In the genomic region with DNA sequence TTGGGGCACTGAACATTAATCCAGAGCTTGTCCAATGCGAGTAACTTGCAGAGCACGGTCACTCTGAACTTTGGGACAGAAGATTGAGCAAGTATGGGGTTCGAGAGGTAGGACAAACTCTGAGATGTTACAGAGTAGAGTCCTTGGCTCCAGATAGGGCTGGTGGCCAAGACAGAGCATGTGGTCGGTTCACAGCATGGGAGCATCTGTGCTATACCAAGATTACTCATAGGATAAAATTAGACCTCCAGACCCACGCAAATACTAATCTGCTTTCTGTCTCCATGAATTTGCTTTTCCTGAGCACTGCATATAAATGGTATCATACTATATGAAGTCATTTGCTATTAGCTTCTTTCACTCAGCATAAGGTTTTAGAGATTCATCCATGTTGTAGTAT, we compare ENCODE assay signal across 21 cellular contexts.
"Had no signal": no experiment of that assay in that cellular context is flagged by ENCODE, and none has a peak within 500 bp of the region (broad histone marks: within the 10 kb centered on the region; RNA-seq: fewer than 3 reads in every experiment).

No MANE protein-coding gene starts in this region.

- H3K4me1 ChIP-seq: gastrocnemius medialis, lower lobe of right lung, upper lobe of right lung had no signal

- DNase-seq: activated CD4-positive, alpha-beta memory T cell treated with anti-CD3 and anti-CD28 coated beads, Interleukin-2, amount 10 ng/mL, durations not matched to agents 7 days and 5 days; activated CD4-positive, alpha-beta T cell treated with anti-CD3 and anti-CD28 coated beads, Interleukin-2, amount 10 ng/mL, durations not matched to agents 24 days and 14 days; activated CD8-positive, alpha-beta memory T cell treated with anti-CD3 and anti-CD28 coated beads, Interleukin-2, amount 10 ng/mL, durations not matched to agents 7 days and 5 days; activated effector memory CD4-positive, alpha-beta T cell treated with anti-CD3 and anti-CD28 coated beads, Interleukin-2, amount 50 U/mL, for 16 hours; activated naive CD4-positive, alpha-beta T cell treated with anti-CD3 and anti-CD28 coated beads, Interleukin-2, amount 10 ng/mL, durations not matched to agents 7 days and 5 days; activated T-cell treated with anti-CD3 and anti-CD28 coated beads for 4 hours; dermis blood vessel endothelial cell; effector CD8-positive, alpha-beta T cell; erythroblast; gastrocnemius medialis; head of caudate nucleus; left colon; lower lobe of right lung; mesendoderm; mucosa of descending colon; naive B cell; occipital lobe; stimulated activated CD4-positive, alpha-beta T cell treated with anti-CD3 and anti-CD28 coated beads, Interleukin-4, amount 100 ng/mL, for 24 hours; stimulated activated naive CD8-positive, alpha-beta T cell treated with anti-CD3 and anti-CD28 coated beads, Interleukin-15, Interleukin-2, amounts not matched to agents 100 U/mL and 50 U/mL, for 24 hours; upper lobe of right lung had no signal

- H3K9me3 Mint-ChIP-seq: activated CD4-positive, alpha-beta memory T cell treated with anti-CD3 and anti-CD28 coated beads, Interleukin-2, amount 10 ng/mL, durations not matched to agents 7 days and 5 days; activated CD4-positive, alpha-beta T cell treated with anti-CD3 and anti-CD28 coated beads, Interleukin-2, amount 10 ng/mL, durations not matched to agents 24 days and 14 days; activated naive CD4-positive, alpha-beta T cell treated with anti-CD3 and anti-CD28 coated beads, Interleukin-2, amount 10 ng/mL, durations not matched to agents 7 days and 5 days; brain; naive B cell had no signal

- H3K4me1 Mint-ChIP-seq: activated CD4-positive, alpha-beta memory T cell treated with anti-CD3 and anti-CD28 coated beads, Interleukin-2, amount 10 ng/mL, durations not matched to agents 7 days and 5 days; activated CD4-positive, alpha-beta T cell treated with anti-CD3 and anti-CD28 coated beads, Interleukin-2, amount 10 ng/mL, durations not matched to agents 24 days and 14 days; activated CD8-positive, alpha-beta memory T cell treated with anti-CD3 and anti-CD28 coated beads, Interleukin-2, amount 10 ng/mL, durations not matched to agents 7 days and 5 days; activated naive CD4-positive, alpha-beta T cell treated with anti-CD3 and anti-CD28 coated beads, Interleukin-2, amount 10 ng/mL, durations not matched to agents 7 days and 5 days; brain; naive B cell had no signal

- H3K4me3 ChIP-seq: gastrocnemius medialis, lower lobe of right lung, mucosa of descending colon, upper lobe of right lung had no signal

- H3K36me3 Mint-ChIP-seq: activated CD8-positive, alpha-beta memory T cell treated with anti-CD3 and anti-CD28 coated beads, Interleukin-2, amount 10 ng/mL, durations not matched to agents 7 days and 5 days; activated naive CD4-positive, alpha-beta T cell treated with anti-CD3 and anti-CD28 coated beads, Interleukin-2, amount 10 ng/mL, durations not matched to agents 7 days and 5 days; brain; naive B cell had no signal

- H3K4me3 Mint-ChIP-seq: activated CD4-positive, alpha-beta memory T cell treated with anti-CD3 and anti-CD28 coated beads, Interleukin-2, amount 10 ng/mL, durations not matched to agents 7 days and 5 days; activated CD4-positive, alpha-beta T cell treated with anti-CD3 and anti-CD28 coated beads, Interleukin-2, amount 10 ng/mL, durations not matched to agents 24 days and 14 days; activated CD8-positive, alpha-beta memory T cell treated with anti-CD3 and anti-CD28 coated beads, Interleukin-2, amount 10 ng/mL, durations not matched to agents 7 days and 5 days; activated naive CD4-positive, alpha-beta T cell treated with anti-CD3 and anti-CD28 coated beads, Interleukin-2, amount 10 ng/mL, durations not matched to agents 7 days and 5 days; brain; naive B cell had no signal

- H3K9me3 ChIP-seq: gastrocnemius medialis, lower lobe of right lung, mucosa of descending colon, upper lobe of right lung had no signal

- H3K27ac ChIP-seq: gastrocnemius medialis, lower lobe of right lung, upper lobe of right lung had no signal

- H3K27ac Mint-ChIP-seq: activated CD4-positive, alpha-beta memory T cell treated with anti-CD3 and anti-CD28 coated beads, Interleukin-2, amount 10 ng/mL, durations not matched to agents 7 days and 5 days; activated CD4-positive, alpha-beta T cell treated with anti-CD3 and anti-CD28 coated beads, Interleukin-2, amount 10 ng/mL, durations not matched to agents 24 days and 14 days; activated CD8-positive, alpha-beta memory T cell treated with anti-CD3 and anti-CD28 coated beads, Interleukin-2, amount 10 ng/mL, durations not matched to agents 7 days and 5 days; activated naive CD4-positive, alpha-beta T cell treated with anti-CD3 and anti-CD28 coated beads, Interleukin-2, amount 10 ng/mL, durations not matched to agents 7 days and 5 days; brain; naive B cell had no signal

- ATAC-seq: activated CD8-positive, alpha-beta memory T cell treated with anti-CD3 and anti-CD28 coated beads, Interleukin-2, amount 10 ng/mL, durations not matched to agents 7 days and 5 days; gastrocnemius medialis; left colon; lower lobe of right lung; mucosa of descending colon; stimulated activated naive CD8-positive, alpha-beta T cell treated with anti-CD3 and anti-CD28 coated beads, Interleukin-15, Interleukin-2, amounts not matched to agents 100 U/mL and 50 U/mL, for 24 hours; upper lobe of right lung had no signal

- H3K36me3 ChIP-seq: gastrocnemius medialis, lower lobe of right lung, upper lobe of right lung had no signal
